ENCODE assay signal across 17 cellular contexts in genomic region chr15:44646460-44646859, GRCh38. TPM values are rescaled to one million over a fixed set of nuclear protein-coding genes. Genes with fewer than 3 reads are reported as not detected.
A peak's percentile ranks its signal among the peaks of the same experiment; 100 is the strongest.
DNase-seq lines count a peak whose midpoint lies in the region; ATAC-seq and TF ChIP-seq lines count a peak whose summit lies in the region.
"Had no signal": no experiment of that assay in that cellular context is flagged by ENCODE, and none has a peak within 500 bp of the region (broad histone marks: within the 10 kb centered on the region; RNA-seq: fewer than 3 reads in every experiment).

No MANE protein-coding gene starts in this region.

- CTCF ChIA-PET in WTC11 (lab: Charles Lee): no interaction called here

- no peaks in the 10 kb centered on the region for H3K27me3 Mint-ChIP-seq in activated naive CD8-positive, alpha-beta T cell treated with anti-CD3 and anti-CD28 coated beads for 36 hours
- no peaks in the 10 kb centered on the region for H3K27me3 Mint-ChIP-seq in activated naive CD8-positive, alpha-beta T cell treated with anti-CD3 and anti-CD28 coated beads, Interleukin-2, amount 50 U/mL, for 24 hours
- no peaks in the 10 kb centered on the region for H3K27me3 Mint-ChIP-seq in WTC11 (ENCODE audit: low read depth)
- no peaks in the 10 kb centered on the region for H3K27me3 Mint-ChIP-seq in central memory CD8-positive, alpha-beta T cell
- no peaks in the 10 kb centered on the region for H3K27me3 Mint-ChIP-seq in natural killer cell treated with Interleukin-12 subunit alpha and Interleukin-12 subunit beta and Interleukin-15 and Interleukin-18, amount 100 ng/mL, for 72 hours

- H3K4me3 ChIP-seq in uterus: no peak overlapping the region

- H3K9me3 ChIP-seq in uterus: no peaks in the 10 kb centered on the region

- no peaks in the 10 kb centered on the region for H3K36me3 ChIP-seq in uterus

- TF ChIP-seq POLR2A in uterus (IDR thresholded peaks at IDR 0.05): no peak

- no peak for ATAC-seq in activated naive CD8-positive, alpha-beta T cell treated with anti-CD3 and anti-CD28 coated beads, Interleukin-2, amount 50 U/mL, for 24 hours
- ATAC-seq in WTC11: no peak
- no peak for ATAC-seq in central memory CD8-positive, alpha-beta T cell (replicated peaks; ENCODE audit: extremely low read depth, poor library complexity, severe bottlenecking)
- ATAC-seq in natural killer cell treated with Interleukin-12 subunit alpha and Interleukin-12 subunit beta and Interleukin-15 and Interleukin-18, amount 100 ng/mL, for 72 hours: no peak

- H3K4me3 Mint-ChIP-seq in activated naive CD8-positive, alpha-beta T cell treated with anti-CD3 and anti-CD28 coated beads for 36 hours: no peak overlapping the region
- H3K4me3 Mint-ChIP-seq in activated naive CD8-positive, alpha-beta T cell treated with anti-CD3 and anti-CD28 coated beads, Interleukin-2, amount 50 U/mL, for 24 hours: no peak overlapping the region
- no peak overlapping the region for H3K4me3 Mint-ChIP-seq in WTC11
- no peak overlapping the region for H3K4me3 Mint-ChIP-seq in central memory CD8-positive, alpha-beta T cell
- H3K4me3 Mint-ChIP-seq in natural killer cell treated with Interleukin-12 subunit alpha and Interleukin-12 subunit beta and Interleukin-15 and Interleukin-18, amount 100 ng/mL, for 72 hours: peak overlapping the region; percentile 15

- no peak for DNase-seq in activated naive CD8-positive, alpha-beta T cell treated with anti-CD3 and anti-CD28 coated beads for 36 hours
- no peak for DNase-seq in activated naive CD8-positive, alpha-beta T cell treated with anti-CD3 and anti-CD28 coated beads, Interleukin-2, amount 50 U/mL, for 24 hours
- DNase-seq in WTC11 (ENCODE audit: low spot score): no peak
- no peak for DNase-seq in central memory CD8-positive, alpha-beta T cell (ENCODE audit: low spot score in 2 of 2)
- no peak for DNase-seq in natural killer cell treated with Interleukin-12 subunit alpha and Interleukin-12 subunit beta and Interleukin-15 and Interleukin-18, amount 100 ng/mL, for 72 hours (ENCODE audit: low spot score)
- DNase-seq in uterus: no peak
- DNase-seq in NCI-H524 (lab: John Stamatoyannopoulos, UW): no peak
- DNase-seq: ACHN, C1 segment of cervical spinal cord, DMS79 treated with DMSO at 0.1 percent for 48 hours, H7, NCI-H1417 treated with DMSO at 0.1 percent for 48 hours, NCI-H1930, NCI-H226, NCI-H524 treated with DMSO at 0.1 percent for 48 hours, SHP77 treated with DMSO at 0.1 percent for 48 hours had no signal

- H3K27me3 ChIP-seq in uterus: no peaks in the 10 kb centered on the region

- H3K36me3 Mint-ChIP-seq in activated naive CD8-positive, alpha-beta T cell treated with anti-CD3 and anti-CD28 coated beads for 36 hours: peaks cover 53% of the 10 kb centered on the region
- H3K36me3 Mint-ChIP-seq in activated naive CD8-positive, alpha-beta T cell treated with anti-CD3 and anti-CD28 coated beads, Interleukin-2, amount 50 U/mL, for 24 hours (ENCODE audit: low read depth): peaks cover 69% of the 10 kb centered on the region
- H3K36me3 Mint-ChIP-seq in WTC11: peaks cover 56% of the 10 kb centered on the region
- peaks cover 36% of the 10 kb centered on the region for H3K36me3 Mint-ChIP-seq in central memory CD8-positive, alpha-beta T cell (ENCODE audit: insufficient read depth)
- peaks cover 47% of the 10 kb centered on the region for H3K36me3 Mint-ChIP-seq in natural killer cell treated with Interleukin-12 subunit alpha and Interleukin-12 subunit beta and Interleukin-15 and Interleukin-18, amount 100 ng/mL, for 72 hours

- POLR2A ChIA-PET in WTC11 (lab: Charles Lee): no interaction called here

- H3K4me1 ChIP-seq in uterus: no peaks in the 10 kb centered on the region

- TF ChIP-seq CTCF in WTC11 (IDR thresholded peaks at IDR 0.05) (no peak), uterus (IDR thresholded peaks at IDR 0.05) (no peak)

- intact Hi-C loops in uterus (cut with DNase I; ENCODE audit: low total_unique reads): no loop called here

- peaks cover 42% of the 10 kb centered on the region for H3K4me1 Mint-ChIP-seq in activated naive CD8-positive, alpha-beta T cell treated with anti-CD3 and anti-CD28 coated beads for 36 hours
- H3K4me1 Mint-ChIP-seq in activated naive CD8-positive, alpha-beta T cell treated with anti-CD3 and anti-CD28 coated beads, Interleukin-2, amount 50 U/mL, for 24 hours: peaks cover 31% of the 10 kb centered on the region
- H3K4me1 Mint-ChIP-seq in WTC11: peaks cover 20% of the 10 kb centered on the region
- peaks cover 58% of the 10 kb centered on the region for H3K4me1 Mint-ChIP-seq in central memory CD8-positive, alpha-beta T cell
- H3K4me1 Mint-ChIP-seq in natural killer cell treated with Interleukin-12 subunit alpha and Interleukin-12 subunit beta and Interleukin-15 and Interleukin-18, amount 100 ng/mL, for 72 hours (ENCODE audit: low read depth in 2 of 2): peaks cover 46 to 53% of the 10 kb centered on the region in 2 donors

- H3K9me3 Mint-ChIP-seq in activated naive CD8-positive, alpha-beta T cell treated with anti-CD3 and anti-CD28 coated beads for 36 hours: peaks cover 13% of the 10 kb centered on the region
- H3K9me3 Mint-ChIP-seq in activated naive CD8-positive, alpha-beta T cell treated with anti-CD3 and anti-CD28 coated beads, Interleukin-2, amount 50 U/mL, for 24 hours: peaks cover 12% of the 10 kb centered on the region
- peaks cover 27% of the 10 kb centered on the region for H3K9me3 Mint-ChIP-seq in WTC11
- peaks cover 8% of the 10 kb centered on the region for H3K9me3 Mint-ChIP-seq in central memory CD8-positive, alpha-beta T cell
- H3K9me3 Mint-ChIP-seq in natural killer cell treated with Interleukin-12 subunit alpha and Interleukin-12 subunit beta and Interleukin-15 and Interleukin-18, amount 100 ng/mL, for 72 hours: peaks cover 10% of the 10 kb centered on the region

- peak overlapping the region; percentile 21 for H3K27ac Mint-ChIP-seq in activated naive CD8-positive, alpha-beta T cell treated with anti-CD3 and anti-CD28 coated beads for 36 hours
- H3K27ac Mint-ChIP-seq in activated naive CD8-positive, alpha-beta T cell treated with anti-CD3 and anti-CD28 coated beads, Interleukin-2, amount 50 U/mL, for 24 hours: no peak overlapping the region
- H3K27ac Mint-ChIP-seq in WTC11: peak overlapping the region; percentile 14; the same call in 1 of the 2 replicates
- H3K27ac Mint-ChIP-seq in central memory CD8-positive, alpha-beta T cell (ENCODE audit: low read depth): peak overlapping the region; percentile 3
- peak overlapping the region; percentile 69 for H3K27ac Mint-ChIP-seq in natural killer cell treated with Interleukin-12 subunit alpha and Interleukin-12 subunit beta and Interleukin-15 and Interleukin-18, amount 100 ng/mL, for 72 hours

- H3K27ac ChIP-seq in uterus: no peak overlapping the region
- H3K27ac ChIP-seq: KMS-11 had no signal

TF ChIP-seq in WTC11, 78 proteins besides CTCF, POLR2A, EP300 and RAD21 (continues in another document):
- TF ChIP-seq PRRX2 (CRISPR knock-in tag; IDR thresholded peaks at IDR 0.05): no peak
- TF ChIP-seq HMGA2 (CRISPR knock-in tag; IDR thresholded peaks at IDR 0.05): no peak
- TF ChIP-seq, protein P1, sequence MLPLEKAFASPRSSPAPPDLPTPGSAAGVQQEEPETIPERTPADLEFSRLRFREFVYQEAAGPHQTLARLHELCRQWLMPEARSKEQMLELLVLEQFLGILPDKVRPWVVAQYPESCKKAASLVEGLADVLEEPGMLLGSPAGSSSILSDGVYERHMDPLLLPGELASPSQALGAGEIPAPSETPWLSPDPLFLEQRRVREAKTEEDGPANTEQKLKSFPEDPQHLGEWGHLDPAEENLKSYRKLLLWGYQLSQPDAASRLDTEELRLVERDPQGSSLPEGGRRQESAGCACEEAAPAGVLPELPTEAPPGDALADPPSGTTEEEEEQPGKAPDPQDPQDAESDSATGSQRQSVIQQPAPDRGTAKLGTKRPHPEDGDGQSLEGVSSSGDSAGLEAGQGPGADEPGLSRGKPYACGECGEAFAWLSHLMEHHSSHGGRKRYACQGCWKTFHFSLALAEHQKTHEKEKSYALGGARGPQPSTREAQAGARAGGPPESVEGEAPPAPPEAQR (CRISPR knock-in tag; IDR thresholded peaks at IDR 0.05): no peak
- no peak for TF ChIP-seq GRHL2 (CRISPR knock-in tag; IDR thresholded peaks at IDR 0.05; ENCODE audit: insufficient replicate concordance, severe bottlenecking)
- TF ChIP-seq ARID4B (CRISPR knock-in tag; IDR thresholded peaks at IDR 0.05; ENCODE audit: borderline replicate concordance): no peak

RNA-seq across cellular contexts. Expression of gene SPG11, which starts 17.0 kb away (rescaled TPM):
- 10 to 100 TPM; 47.6 to 51.5 TPM for total RNA-seq in activated naive CD8-positive, alpha-beta T cell treated with anti-CD3 and anti-CD28 coated beads for 36 hours
- 46.4 to 54.3 TPM (median 50.7 TPM) in 3 replicates for total RNA-seq in WTC11 (2021)
- 100 to 1,000 TPM in 1 of 2 donors, 10 to 100 TPM in 1; 86.2 to 114 TPM for total RNA-seq in natural killer cell treated with Interleukin-12 subunit alpha and Interleukin-12 subunit beta and Interleukin-15 and Interleukin-18, amount 100 ng/mL, for 72 hours
- 10 to 100 TPM; 34.1 to 88.0 (median 80.6) TPM for total RNA-seq in uterus
